ENCODE assay signal across 23 cellular contexts in genomic region chr10:79034271-79034876, GRCh38.
"Had no signal": no experiment of that assay in that cellular context is flagged by ENCODE, and none has a peak within 500 bp of the region (broad histone marks: within the 10 kb centered on the region; RNA-seq: fewer than 3 reads in every experiment).

No MANE protein-coding gene starts in this region.

- DNase-seq: activated CD4-positive, alpha-beta T cell treated with anti-CD3 and anti-CD28 coated beads, Interleukin-2, amount 50 U/mL, for 1 hour; activated CD8-positive, alpha-beta memory T cell treated with anti-CD3 and anti-CD28 coated beads, Interleukin-2, amount 10 ng/mL, durations not matched to agents 7 days and 5 days; activated CD8-positive, alpha-beta T cell treated with anti-CD3 and anti-CD28 coated beads, Interleukin-2, amount 10 ng/mL, durations not matched to agents 7 days and 5 days; activated naive CD4-positive, alpha-beta T cell treated with anti-CD3 and anti-CD28 coated beads for 36 hours; activated T-cell treated with anti-CD3 and anti-CD28 coated beads, Interleukin-2, amount 50 U/mL, for 72 hours; amniotic stem cell; brain microvascular endothelial cell; foreskin fibroblast; mesendoderm; stimulated activated CD4-positive, alpha-beta T cell treated with anti-CD3 and anti-CD28 coated beads, Interleukin-15, amount 100 ng/mL, for 24 hours; stimulated activated naive CD4-positive, alpha-beta T cell treated with Interleukin-2 at 50 U/mL for 16 hours; testis; trophoblast cell had no signal

- H3K4me1 ChIP-seq: heart left ventricle, pancreas, testis, vagina had no signal

- H3K9me3 ChIP-seq: heart left ventricle, mucosa of descending colon, pancreas, psoas muscle, testis, vagina had no signal

- H3K4me1 Mint-ChIP-seq: activated CD8-positive, alpha-beta memory T cell treated with anti-CD3 and anti-CD28 coated beads, Interleukin-2, amount 10 ng/mL, durations not matched to agents 7 days and 5 days had no signal

- H3K4me3 ChIP-seq: heart left ventricle, lung, mucosa of descending colon, pancreas, psoas muscle, testis, vagina had no signal

- H3K27ac Mint-ChIP-seq: activated CD8-positive, alpha-beta memory T cell treated with anti-CD3 and anti-CD28 coated beads, Interleukin-2, amount 10 ng/mL, durations not matched to agents 7 days and 5 days; activated CD8-positive, alpha-beta T cell treated with anti-CD3 and anti-CD28 coated beads, Interleukin-2, amount 10 ng/mL, durations not matched to agents 7 days and 5 days; activated naive CD4-positive, alpha-beta T cell treated with anti-CD3 and anti-CD28 coated beads for 36 hours; activated T-cell treated with anti-CD3 and anti-CD28 coated beads, Interleukin-2, amount 50 U/mL, for 72 hours had no signal

- H3K36me3 Mint-ChIP-seq: activated CD8-positive, alpha-beta memory T cell treated with anti-CD3 and anti-CD28 coated beads, Interleukin-2, amount 10 ng/mL, durations not matched to agents 7 days and 5 days had no signal

- H3K27me3 ChIP-seq: heart left ventricle, pancreas, testis, vagina had no signal

- H3K4me3 Mint-ChIP-seq: activated CD8-positive, alpha-beta memory T cell treated with anti-CD3 and anti-CD28 coated beads, Interleukin-2, amount 10 ng/mL, durations not matched to agents 7 days and 5 days; activated CD8-positive, alpha-beta T cell treated with anti-CD3 and anti-CD28 coated beads, Interleukin-2, amount 10 ng/mL, durations not matched to agents 7 days and 5 days; activated naive CD4-positive, alpha-beta T cell treated with anti-CD3 and anti-CD28 coated beads for 36 hours; activated T-cell treated with anti-CD3 and anti-CD28 coated beads, Interleukin-2, amount 50 U/mL, for 72 hours; nephron had no signal

- H3K36me3 ChIP-seq: brain microvascular endothelial cell, heart left ventricle, pancreas, vagina had no signal

- H3K9me3 Mint-ChIP-seq: activated naive CD4-positive, alpha-beta T cell treated with anti-CD3 and anti-CD28 coated beads for 36 hours; activated T-cell treated with anti-CD3 and anti-CD28 coated beads, Interleukin-2, amount 50 U/mL, for 72 hours; nephron had no signal

- ATAC-seq: activated CD4-positive, CD25-positive, alpha-beta regulatory T cell treated with anti-CD3 and anti-CD28 coated beads, Interleukin-2, amount 50 U/mL, for 24 hours; activated CD8-positive, alpha-beta memory T cell treated with anti-CD3 and anti-CD28 coated beads, Interleukin-2, amount 10 ng/mL, durations not matched to agents 7 days and 5 days; activated CD8-positive, alpha-beta T cell treated with anti-CD3 and anti-CD28 coated beads, Interleukin-2, amount 10 ng/mL, durations not matched to agents 7 days and 5 days; activated T-cell treated with anti-CD3 and anti-CD28 coated beads, Interleukin-2, amount 50 U/mL, for 72 hours; heart left ventricle; left lobe of liver; mucosa of descending colon; pancreas; psoas muscle had no signal

- H3K27ac ChIP-seq: brain microvascular endothelial cell, heart left ventricle, pancreas, psoas muscle, testis, vagina, VCaP had no signal
